ENCODE assay signal across 20 cellular contexts in genomic region chr16:6482861-6483530, GRCh38.
DNase-seq lines count a peak whose midpoint lies in the region; ATAC-seq and TF ChIP-seq lines count a peak whose summit lies in the region.
"Had no signal": no experiment of that assay in that cellular context is flagged by ENCODE, and none has a peak within 500 bp of the region (broad histone marks: within the 10 kb centered on the region; RNA-seq: fewer than 3 reads in every experiment).

No MANE protein-coding gene starts in this region.

- peaks cover 0 to 2% of the 10 kb centered on the region in 2 donors for H3K4me1 ChIP-seq in neuronal stem cell (ENCODE audit: control insufficient read depth in 2 of 2, insufficient read depth in 1 of 2, low read depth in 1 of 2, low read length in 2 of 2)

- WGBS in neuronal stem cell (ENCODE audit: extremely low coverage in 2 of 2, insufficient read length in 2 of 2, insufficient replicate concordance in 1 of 2), 2 donors, result no CpG with 5 or more reads among the region's 60 CpGs

- H2BK15ac ChIP-seq in neuronal stem cell (ENCODE audit: low read length), result no peak overlapping the region

- no peak overlapping the region for H3K4ac ChIP-seq in neuronal stem cell (ENCODE audit: low read length)

- H3K14ac ChIP-seq in neuronal stem cell (ENCODE audit: low read length), result no peak overlapping the region

- H3K36me3 ChIP-seq in neuronal stem cell (replicated peaks in 1 of 2; ENCODE audit: control insufficient read depth in 2 of 2, insufficient read depth in 2 of 2, low read length in 2 of 2), result no peaks in the 10 kb centered on the region
- H3K36me3 ChIP-seq: heart left ventricle had no signal

- peak overlapping the region; percentile 78 for H3K4me3 Mint-ChIP-seq in glutamatergic neuron (ENCODE audit: unreplicated experiment)

- H3K4me1 Mint-ChIP-seq in glutamatergic neuron (ENCODE audit: low read depth, unreplicated experiment), result peaks cover 7% of the 10 kb centered on the region

- no peak overlapping the region for H2AK5ac ChIP-seq in neuronal stem cell (ENCODE audit: low read depth, low read length)

- H3K27ac Mint-ChIP-seq in glutamatergic neuron (ENCODE audit: unreplicated experiment), result no peak overlapping the region

- H3K4me2 ChIP-seq in neuronal stem cell (ENCODE audit: insufficient read depth, low read length, poor library complexity, severe bottlenecking), result peak overlapping the region; percentile 75

- DNase-seq in G401 (ENCODE audit: low spot score), result peak; percentile 74
- DNase-seq in NCI-H748 treated with DMSO at 0.1 percent for 48 hours (lab: John Stamatoyannopoulos, UW), result peak; percentile 6
- DNase-seq in glutamatergic neuron, result peak; percentile 23
- no peak for DNase-seq in neuronal stem cell (ENCODE audit: low spot score)
- no peak for DNase-seq in HK-2 (ENCODE audit: unreplicated experiment)
- no peak for DNase-seq in dermis blood vessel endothelial cell
- no peak for DNase-seq in H4 (ENCODE audit: low spot score)
- DNase-seq: activated CD4-positive, alpha-beta T cell treated with anti-CD3 and anti-CD28 coated beads for 48 hours; activated CD8-positive, alpha-beta memory T cell treated with anti-CD3 and anti-CD28 coated beads, Interleukin-2, amount 50 U/mL, for 48 hours; activated naive CD4-positive, alpha-beta T cell; heart left ventricle; KBM-7; NCI-H1048; NK-92 treated with Interleukin-12 subunit alpha and Interleukin-12 subunit beta, amount 100 ng/mL, for 24 hours; stimulated activated CD4-positive, alpha-beta T cell treated with anti-CD3 and anti-CD28 coated beads, Interleukin-4, amount 100 ng/mL, for 24 hours had no signal

- peak overlapping the region; percentile 20 for H3K18ac ChIP-seq in neuronal stem cell (ENCODE audit: low read length)

- no peak overlapping the region for H3K4me3 ChIP-seq in neuronal stem cell (ENCODE audit: low read length in 2 of 2)
- H3K4me3 ChIP-seq: coronary artery, GM12878, heart left ventricle had no signal

- peaks cover 11% of the 10 kb centered on the region for H3K9me3 Mint-ChIP-seq in glutamatergic neuron (ENCODE audit: unreplicated experiment)

- in situ Hi-C loops in G401 (cut with HindIII; ENCODE audit: low sequenced_read_pairs), result no loop called here

- no peak overlapping the region for H3K23ac ChIP-seq in neuronal stem cell (ENCODE audit: low read depth, low read length, poor library complexity)

- H3K27ac ChIP-seq in neuronal stem cell (replicated peaks; ENCODE audit: low read length), result no peak overlapping the region
- H3K27ac ChIP-seq: coronary artery, heart left ventricle, HL-60, RWPE1 had no signal

- no peak overlapping the region for H3K9ac ChIP-seq in neuronal stem cell (ENCODE audit: low read depth, low read length, poor library complexity)

- H3K36me3 Mint-ChIP-seq in glutamatergic neuron (ENCODE audit: unreplicated experiment), result peaks cover 4% of the 10 kb centered on the region

- H2BK120ac ChIP-seq in neuronal stem cell (ENCODE audit: low read depth, low read length), result no peak overlapping the region

- ATAC-seq in HG03159 (IDR thresholded peaks at IDR 0.05; ENCODE audit: unreplicated experiment), result no peak
- ATAC-seq: GM12878, heart left ventricle had no signal

- no peaks in the 10 kb centered on the region for H3K9me3 ChIP-seq in neuronal stem cell (replicated peaks in 1 of 2; ENCODE audit: control insufficient read depth in 2 of 2, insufficient read depth in 1 of 2, low read depth in 1 of 2, low read length in 2 of 2)
- H3K9me3 ChIP-seq: heart left ventricle had no signal

- H4K91ac ChIP-seq in neuronal stem cell (ENCODE audit: low read depth, low read length, poor library complexity), result no peak overlapping the region

- H3K27me3 Mint-ChIP-seq in glutamatergic neuron (ENCODE audit: unreplicated experiment), result peaks cover 2% of the 10 kb centered on the region

- no peak for TF ChIP-seq CTCF in glutamatergic neuron (IDR thresholded peaks at IDR 0.05; ENCODE audit: partially characterized antibody, unreplicated experiment)

- no peak overlapping the region for H4K8ac ChIP-seq in neuronal stem cell (ENCODE audit: low read depth, low read length)

- no peak overlapping the region for H2BK5ac ChIP-seq in neuronal stem cell (ENCODE audit: low read length)

- peaks cover 0 to 13% (median 10%) of the 10 kb centered on the region in 3 experiments for H3K27me3 ChIP-seq in neuronal stem cell (ENCODE audit: control insufficient read depth in 3 of 3, insufficient read depth in 3 of 3, low read depth in 1 of 3, low read length in 3 of 3)

- no peak overlapping the region for H2BK12ac ChIP-seq in neuronal stem cell (ENCODE audit: low read length)

- H3K79me1 ChIP-seq in neuronal stem cell (ENCODE audit: low read depth, low read length), result no peaks in the 10 kb centered on the region

- H2AFZ ChIP-seq in neuronal stem cell (ENCODE audit: low read length), result no peak overlapping the region

Comparison
In these comparisons a context has a peak if more than half of its experiments do, and no peak if none do; other contexts are left out.
1. DNase-seq: peak in G401 (single experiment), NCI-H748 treated with DMSO at 0.1 percent for 48 hours (single experiment) and glutamatergic neuron (single experiment); none in neuronal stem cell (single experiment), HK-2 (single experiment), dermis blood vessel endothelial cell (single experiment) and H4 (single experiment).